9 cellular contexts compared by ENCODE assay signal in the genomic region with DNA sequence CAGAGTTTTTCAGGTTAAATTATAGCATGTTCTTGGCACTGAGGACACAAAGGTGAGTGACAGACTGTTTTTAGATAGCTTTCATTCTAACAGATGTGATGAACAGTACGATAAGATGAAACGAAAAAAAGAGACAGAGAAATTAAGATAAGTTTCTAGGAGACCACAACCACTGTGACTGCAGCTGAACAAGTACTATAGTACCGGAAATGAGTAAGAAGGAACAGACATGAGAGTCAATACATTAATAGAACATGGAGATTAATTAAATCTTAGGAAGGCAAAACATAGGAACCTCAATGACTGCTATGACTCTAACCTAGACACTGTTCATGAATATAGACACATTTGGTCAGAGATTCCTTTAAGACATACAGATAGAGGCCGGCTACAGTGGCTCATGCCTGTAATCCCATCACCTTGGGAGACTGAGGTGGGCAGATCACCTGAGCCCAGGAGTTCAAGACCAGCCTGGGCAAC. TPM values are rescaled to one million over a fixed set of nuclear protein-coding genes. Genes with fewer than 3 reads are reported as not detected.
A peak's percentile ranks its signal among the peaks of the same experiment; 100 is the strongest.
DNase-seq lines count a peak whose midpoint lies in the region; ATAC-seq and TF ChIP-seq lines count a peak whose summit lies in the region.
"Had no signal": no experiment of that assay in that cellular context is flagged by ENCODE, and none has a peak within 500 bp of the region (broad histone marks: within the 10 kb centered on the region; RNA-seq: fewer than 3 reads in every experiment).

No MANE protein-coding gene starts in this region.

- 96% methylated on average over 4 of the region's 4 CpGs for WGBS in hepatocyte (ENCODE audit: low lambda C conversion rate, missing lambda C conversion rate)

- DNase-seq in activated naive CD8-positive, alpha-beta T cell treated with anti-CD3 and anti-CD28 coated beads, Interleukin-2, amount 10 ng/mL, durations not matched to agents 7 days and 5 days, result no peak
- no peak for DNase-seq in NCI-H187 (lab: John Stamatoyannopoulos, UW)
- DNase-seq in dorsolateral prefrontal cortex, result no peak
- DNase-seq in hepatocyte (ENCODE audit: low spot score), result no peak
- no peak for DNase-seq in GM19240 (ENCODE audit: insufficient read length, low spot score)
- DNase-seq: heart right ventricle had no signal

- no peaks in the 10 kb centered on the region for H3K4me1 ChIP-seq in hepatocyte (ENCODE audit: insufficient read depth)

- TF ChIP-seq CTCF in dorsolateral prefrontal cortex (IDR thresholded peaks at IDR 0.05 in 54 of 56, conservative IDR thresholded peaks at IDR 0.05 in 2 of 56; ENCODE audit: low read depth in 1 of 56, partially characterized antibody in 56 of 56), result no peak
- no peak for TF ChIP-seq CTCF in hepatocyte (IDR thresholded peaks at IDR 0.05; ENCODE audit: poor library complexity)

- no peak overlapping the region for H2AFZ ChIP-seq in hepatocyte

- peaks cover 5% of the 10 kb centered on the region for H3K79me2 ChIP-seq in hepatocyte

- H3K27ac ChIP-seq in dorsolateral prefrontal cortex (no peak overlapping the region), hepatocyte (no peak overlapping the region)

- ATAC-seq in GM18498 (IDR thresholded peaks at IDR 0.05; ENCODE audit: unreplicated experiment), result peak; percentile 95
- ATAC-seq in GM21367 (IDR thresholded peaks at IDR 0.05; ENCODE audit: unreplicated experiment), result peak; percentile 85
- peak; percentile 91 for ATAC-seq in HG03342 (IDR thresholded peaks at IDR 0.05; ENCODE audit: unreplicated experiment)
- ATAC-seq in activated naive CD8-positive, alpha-beta T cell treated with anti-CD3 and anti-CD28 coated beads, Interleukin-2, amount 10 ng/mL, durations not matched to agents 7 days and 5 days (ENCODE audit: low read depth), result peak; percentile 89
- ATAC-seq: heart right ventricle had no signal

- no peaks in the 10 kb centered on the region for H3K27me3 Mint-ChIP-seq in activated naive CD8-positive, alpha-beta T cell treated with anti-CD3 and anti-CD28 coated beads, Interleukin-2, amount 10 ng/mL, durations not matched to agents 7 days and 5 days

- H3K4me3 ChIP-seq in dorsolateral prefrontal cortex (no peak overlapping the region), hepatocyte (no peak overlapping the region)
- H3K4me3 ChIP-seq: heart right ventricle had no signal

- no peaks in the 10 kb centered on the region for H3K27me3 ChIP-seq in dorsolateral prefrontal cortex
- no peaks in the 10 kb centered on the region for H3K27me3 ChIP-seq in hepatocyte
- H3K27me3 ChIP-seq: heart right ventricle had no signal

- no peak overlapping the region for H3K4me2 ChIP-seq in hepatocyte

- POLR2A ChIA-PET in activated naive CD8-positive, alpha-beta T cell treated with anti-CD3 and anti-CD28 coated beads, Interleukin-2, amount 10 ng/mL, durations not matched to agents 7 days and 5 days (lab: Charles Lee), result interaction anchor here (0.6 to 1.1 kb wide), 4 partner anchors 40 to 153 kb away, joined by 3 to 4 read pairs (median 3); a partner anchor contains a TSS

- intact Hi-C loops in dorsolateral prefrontal cortex (cut with DNase I), result no loop called here

- H3K4me1 Mint-ChIP-seq in activated naive CD8-positive, alpha-beta T cell treated with anti-CD3 and anti-CD28 coated beads, Interleukin-2, amount 10 ng/mL, durations not matched to agents 7 days and 5 days, result peaks cover 45% of the 10 kb centered on the region

- no peaks in the 10 kb centered on the region for H4K20me1 ChIP-seq in hepatocyte (ENCODE audit: insufficient read depth, poor library complexity, severe bottlenecking)

- H3K9me2 ChIP-seq in hepatocyte (replicated peaks; ENCODE audit: insufficient read depth), result no peaks in the 10 kb centered on the region

- no peaks in the 10 kb centered on the region for H3K9me3 Mint-ChIP-seq in activated naive CD8-positive, alpha-beta T cell treated with anti-CD3 and anti-CD28 coated beads, Interleukin-2, amount 10 ng/mL, durations not matched to agents 7 days and 5 days

- no peaks in the 10 kb centered on the region for H3K9me3 ChIP-seq in hepatocyte (ENCODE audit: low read depth)
- H3K9me3 ChIP-seq: heart right ventricle had no signal

- H3K4me3 Mint-ChIP-seq in activated naive CD8-positive, alpha-beta T cell treated with anti-CD3 and anti-CD28 coated beads, Interleukin-2, amount 10 ng/mL, durations not matched to agents 7 days and 5 days, result peak overlapping the region; percentile 74

- peaks cover 20% of the 10 kb centered on the region for H3K36me3 Mint-ChIP-seq in activated naive CD8-positive, alpha-beta T cell treated with anti-CD3 and anti-CD28 coated beads, Interleukin-2, amount 10 ng/mL, durations not matched to agents 7 days and 5 days

- peak overlapping the region; percentile 93 for H3K27ac Mint-ChIP-seq in activated naive CD8-positive, alpha-beta T cell treated with anti-CD3 and anti-CD28 coated beads, Interleukin-2, amount 10 ng/mL, durations not matched to agents 7 days and 5 days

- no peaks in the 10 kb centered on the region for H3K36me3 ChIP-seq in hepatocyte (replicated peaks; ENCODE audit: insufficient read depth, low read depth)

RNA-seq across cellular contexts. Expression of a gene that starts 40.2 kb away (rescaled TPM):
- total RNA-seq in activated naive CD8-positive, alpha-beta T cell treated with anti-CD3 and anti-CD28 coated beads, Interleukin-2, amount 10 ng/mL, durations not matched to agents 7 days and 5 days, result 10 to 100 TPM; 72.6 to 72.7 TPM
- total RNA-seq in dorsolateral prefrontal cortex, result 100 to 1,000 TPM in 100 of 120 experiments, 10 to 100 TPM in 20; 67.2 to 187 (median 115) TPM
- total RNA-seq in hepatocyte, result 70.0 and 70.6 TPM in 2 replicates
- polyA plus RNA-seq in hepatocyte, result 43.0 and 44.5 TPM in 2 replicates
